Comparison of ENCODE assay signal across 8 cellular contexts in genomic region chr9:97398999-97399758, GRCh38. TPM values are rescaled to one million over a fixed set of nuclear protein-coding genes. Genes with fewer than 3 reads are reported as not detected.
DNase-seq lines count a peak whose midpoint lies in the region; ATAC-seq and TF ChIP-seq lines count a peak whose summit lies in the region.

No MANE protein-coding gene starts in this region.

- H3K27ac Mint-ChIP-seq in CD4-positive, alpha-beta memory T cell: no peak overlapping the region
- peak overlapping the region in 1 of 9 donors; percentile 72 for H3K27ac Mint-ChIP-seq in naive thymus-derived CD4-positive, alpha-beta T cell
- H3K27ac Mint-ChIP-seq in stimulated activated naive B cell treated with anti-CD40 and anti-IgM and Interleukin-4, amounts not matched to agents 10 μg/mL and 1 μg/mL and 100 μg/mL, for 72 hours: no peak overlapping the region

- no peaks in the 10 kb centered on the region for H3K36me3 ChIP-seq in CD4-positive, alpha-beta memory T cell (ENCODE audit: insufficient read depth, low read length)
- no peaks in the 10 kb centered on the region for H3K36me3 ChIP-seq in naive thymus-derived CD4-positive, alpha-beta T cell (ENCODE audit: control insufficient read depth in 2 of 3, insufficient read depth in 3 of 3, low read length in 3 of 3)

- peaks cover 0 to 14% (median 9%) of the 10 kb centered on the region in 8 donors for H3K9me3 Mint-ChIP-seq in CD4-positive, alpha-beta memory T cell
- H3K9me3 Mint-ChIP-seq in naive thymus-derived CD4-positive, alpha-beta T cell: peaks cover under 1 to 13% (median 8%) of the 10 kb centered on the region in 11 donors
- peaks cover 7 to 9% of the 10 kb centered on the region in 2 donors for H3K9me3 Mint-ChIP-seq in stimulated activated naive B cell treated with anti-CD40 and anti-IgM and Interleukin-4, amounts not matched to agents 10 μg/mL and 1 μg/mL and 100 μg/mL, for 72 hours

- H3K27me3 Mint-ChIP-seq in CD4-positive, alpha-beta memory T cell: peaks cover 0 to 2% of the 10 kb centered on the region in 2 donors
- H3K27me3 Mint-ChIP-seq in naive thymus-derived CD4-positive, alpha-beta T cell: peaks cover 5 to 44% (median 6%) of the 10 kb centered on the region in 5 donors
- H3K27me3 Mint-ChIP-seq in stimulated activated naive B cell treated with anti-CD40 and anti-IgM and Interleukin-4, amounts not matched to agents 10 μg/mL and 1 μg/mL and 100 μg/mL, for 72 hours: peaks cover 20 to 32% of the 10 kb centered on the region in 2 donors

- DNase-seq in CD4-positive, alpha-beta memory T cell: peak; percentile 53 to 63 (median 55)
- DNase-seq in H4 (ENCODE audit: low spot score): peak; percentile 72
- DNase-seq in NCI-H510A treated with DMSO at 0.1 percent for 48 hours (lab: John Stamatoyannopoulos, UW): peak; percentile 58
- DNase-seq in activated CD8-positive, alpha-beta memory T cell treated with anti-CD3 and anti-CD28 coated beads for 24 hours: peak; percentile 86
- peak; percentile 74 for DNase-seq in epithelial cell of esophagus (ENCODE audit: low read depth)
- DNase-seq in naive thymus-derived CD4-positive, alpha-beta T cell: peak; percentile 35 to 75 (median 51)
- DNase-seq in stimulated activated naive B cell treated with anti-CD40 and anti-IgM and Interleukin-4, amounts not matched to agents 10 μg/mL and 1 μg/mL and 100 μg/mL, for 72 hours: peak; percentile 47

- H3K4me3 ChIP-seq in CD4-positive, alpha-beta memory T cell (ENCODE audit: low read length in 2 of 2): no peak overlapping the region
- no peak overlapping the region for H3K4me3 ChIP-seq in epithelial cell of esophagus (ENCODE audit: low read length)
- H3K4me3 ChIP-seq in naive thymus-derived CD4-positive, alpha-beta T cell (ENCODE audit: low read length): no peak overlapping the region

- peak; percentile 72 for TF ChIP-seq CTCF in epithelial cell of esophagus (IDR thresholded peaks at IDR 0.05; ENCODE audit: insufficient read depth, low read depth, low read length, missing control alignments)

- H3K27me3 ChIP-seq in CD4-positive, alpha-beta memory T cell (ENCODE audit: insufficient read depth, low read length): no peaks in the 10 kb centered on the region
- H3K27me3 ChIP-seq in naive thymus-derived CD4-positive, alpha-beta T cell (ENCODE audit: control insufficient read depth in 2 of 2, insufficient read depth in 2 of 2, low read length in 2 of 2): no peaks in the 10 kb centered on the region

- ATAC-seq in naive thymus-derived CD4-positive, alpha-beta T cell: peak; percentile 88
- ATAC-seq in stimulated activated naive B cell treated with anti-CD40 and anti-IgM and Interleukin-4, amounts not matched to agents 10 μg/mL and 1 μg/mL and 100 μg/mL, for 72 hours (replicated peaks): peak; percentile 74 to 79
- no peak for ATAC-seq in HG03039 (IDR thresholded peaks at IDR 0.05; ENCODE audit: unreplicated experiment)

- peaks cover 0 to 7% of the 10 kb centered on the region in 2 donors for H3K36me3 Mint-ChIP-seq in CD4-positive, alpha-beta memory T cell
- H3K36me3 Mint-ChIP-seq in naive thymus-derived CD4-positive, alpha-beta T cell: peaks cover 4 to 8% (median 5%) of the 10 kb centered on the region in 5 donors
- H3K36me3 Mint-ChIP-seq in stimulated activated naive B cell treated with anti-CD40 and anti-IgM and Interleukin-4, amounts not matched to agents 10 μg/mL and 1 μg/mL and 100 μg/mL, for 72 hours: peaks cover 6% of the 10 kb centered on the region in 2 donors

- H3K9me3 ChIP-seq in CD4-positive, alpha-beta memory T cell (ENCODE audit: control insufficient read depth in 1 of 2, low read length in 2 of 2): no peaks in the 10 kb centered on the region
- H3K9me3 ChIP-seq in naive thymus-derived CD4-positive, alpha-beta T cell (ENCODE audit: control insufficient read depth in 2 of 3, low read length in 3 of 3): peaks cover 0 to 8% (median 0%) of the 10 kb centered on the region in 3 experiments

- CTCF ChIA-PET in CD4-positive, alpha-beta memory T cell (lab: Charles Lee; ENCODE audit: partially characterized antibody): interaction anchor here (0.7 to 10.4 kb wide), 11 partner anchors 9 to 1017 kb away, joined by 3 to 118 read pairs (median 4); partner anchors contain the start of gene ZNF782
- CTCF ChIA-PET in naive thymus-derived CD4-positive, alpha-beta T cell (lab: Charles Lee): interaction anchor here (0.5 to 1.0 kb wide), 6 partner anchors 200 to 543 kb away, joined by 3 to 6 read pairs (median 3); no protein-coding TSS in a partner anchor

- no peaks in the 10 kb centered on the region for H3K4me1 ChIP-seq in CD4-positive, alpha-beta memory T cell (ENCODE audit: insufficient read depth, low read length)
- no peaks in the 10 kb centered on the region for H3K4me1 ChIP-seq in naive thymus-derived CD4-positive, alpha-beta T cell (ENCODE audit: control insufficient read depth in 2 of 2, insufficient read depth in 2 of 2, low read length in 2 of 2)

- intact Hi-C loops in CD4-positive, alpha-beta memory T cell (cut with micrococcal nuclease): no loop called here
- intact Hi-C loops in naive thymus-derived CD4-positive, alpha-beta T cell (cut with micrococcal nuclease): loop anchor here (1.0 kb wide), 3 partner anchors 12 to 542 kb away; no protein-coding TSS in a partner anchor

- peaks cover 0 to 2% (median 1%) of the 10 kb centered on the region in 4 donors for H3K4me1 Mint-ChIP-seq in CD4-positive, alpha-beta memory T cell
- H3K4me1 Mint-ChIP-seq in naive thymus-derived CD4-positive, alpha-beta T cell: peaks cover 0 to 27% (median 0%) of the 10 kb centered on the region in 7 donors
- peaks cover 10 to 11% of the 10 kb centered on the region in 2 donors for H3K4me1 Mint-ChIP-seq in stimulated activated naive B cell treated with anti-CD40 and anti-IgM and Interleukin-4, amounts not matched to agents 10 μg/mL and 1 μg/mL and 100 μg/mL, for 72 hours

- no peak overlapping the region for H3K4me3 Mint-ChIP-seq in CD4-positive, alpha-beta memory T cell
- peak overlapping the region in 1 of 10 donors; percentile 49 for H3K4me3 Mint-ChIP-seq in naive thymus-derived CD4-positive, alpha-beta T cell
- no peak overlapping the region for H3K4me3 Mint-ChIP-seq in stimulated activated naive B cell treated with anti-CD40 and anti-IgM and Interleukin-4, amounts not matched to agents 10 μg/mL and 1 μg/mL and 100 μg/mL, for 72 hours

- H3K27ac ChIP-seq in CD4-positive, alpha-beta memory T cell (ENCODE audit: low read depth, low read length): no peak overlapping the region
- no peak overlapping the region for H3K27ac ChIP-seq in naive thymus-derived CD4-positive, alpha-beta T cell (ENCODE audit: low read depth, low read length)

- POLR2A ChIA-PET in CD4-positive, alpha-beta memory T cell (lab: Charles Lee; ENCODE audit: partially characterized antibody): no interaction called here
- POLR2A ChIA-PET in naive thymus-derived CD4-positive, alpha-beta T cell (lab: Charles Lee): no interaction called here

RNA-seq across cellular contexts. Expression of gene TDRD7, which starts 12.7 kb away (rescaled TPM):
- 10 to 100 TPM; 12.7 to 13.6 TPM for total RNA-seq in CD4-positive, alpha-beta memory T cell
- 10 to 100 TPM in 1 of 2 donors, 1 to 10 TPM in 1; 5.6 to 10.1 TPM for polyA plus RNA-seq in CD4-positive, alpha-beta memory T cell
- total RNA-seq in H4 (2014; rRNA removed; shearing (Covaris generic)): 15.8 and 19.2 TPM in 2 replicates
- total RNA-seq in naive thymus-derived CD4-positive, alpha-beta T cell: 10 to 100 TPM in 3 of 5 experiments, 1 to 10 TPM in 2; 7.8 to 15.0 (median 10.8) TPM
- 1 to 10 TPM; 2.2 to 7.5 TPM for polyA plus RNA-seq in naive thymus-derived CD4-positive, alpha-beta T cell
